In the genomic region with DNA sequence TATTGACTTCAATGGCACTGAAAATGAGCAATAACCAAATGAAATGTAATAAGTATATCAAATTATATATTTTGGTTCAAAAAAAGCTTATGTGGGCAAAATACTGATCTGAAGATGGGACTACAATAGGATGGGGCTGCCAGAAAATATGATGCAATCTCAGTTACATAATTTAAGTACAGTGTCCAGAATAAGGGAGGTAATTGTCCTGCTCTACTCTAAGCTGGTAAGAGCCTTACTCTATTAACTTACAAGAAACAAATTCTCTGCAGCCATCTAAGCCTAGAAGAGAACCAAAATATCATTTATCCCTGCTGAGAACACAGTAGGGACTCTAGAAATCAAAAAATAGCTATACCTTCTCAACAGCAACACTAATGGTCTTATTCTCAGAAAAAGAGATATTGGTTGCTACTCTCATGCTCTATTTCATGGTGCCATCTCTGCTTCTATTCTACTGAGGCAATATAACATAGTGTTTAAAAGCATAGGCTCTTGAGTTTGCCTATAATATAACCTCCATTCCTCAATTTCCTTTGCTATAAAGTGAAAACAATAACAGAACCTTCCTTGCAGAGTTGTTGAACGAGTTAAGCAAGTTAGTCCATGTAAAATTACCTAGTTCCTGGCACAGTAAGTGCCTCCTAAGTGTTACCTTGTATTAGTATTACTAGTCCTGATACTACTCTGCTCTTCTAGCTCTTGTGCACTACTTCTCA, we compare ENCODE assay signal across 16 cellular contexts. TPM values are rescaled to one million over a fixed set of nuclear protein-coding genes. Genes with fewer than 3 reads are reported as not detected.
DNase-seq lines count a peak whose midpoint lies in the region; ATAC-seq and TF ChIP-seq lines count a peak whose summit lies in the region.
"Had no signal": no experiment of that assay in that cellular context is flagged by ENCODE, and none has a peak within 500 bp of the region (broad histone marks: within the 10 kb centered on the region; RNA-seq: fewer than 3 reads in every experiment).

No MANE protein-coding gene starts in this region.

- H3K36me3 Mint-ChIP-seq in GM23338 (ENCODE audit: low read depth) (no peaks in the 10 kb centered on the region), activated B cell treated with CpG ODN at 0.5 μM for 24 hours (ENCODE audit: low read depth) (peaks cover 15% of the 10 kb centered on the region)
- peaks cover 3% of the 10 kb centered on the region for H3K36me3 Mint-ChIP-seq in activated CD4-positive, alpha-beta T cell treated with anti-CD3 and anti-CD28 coated beads, Interleukin-2, amount 10 ng/mL, durations not matched to agents 7 days and 5 days (ENCODE audit: low read depth)

- H3K9me3 ChIP-seq in left lung: no peaks in the 10 kb centered on the region
- no peaks in the 10 kb centered on the region for H3K9me3 ChIP-seq in vagina
- H3K9me3 ChIP-seq: SJSA1, thoracic aorta had no signal

- H3K4me3 Mint-ChIP-seq in GM23338: no peak overlapping the region
- H3K4me3 Mint-ChIP-seq in activated B cell treated with CpG ODN at 0.5 μM for 24 hours: no peak overlapping the region
- no peak overlapping the region for H3K4me3 Mint-ChIP-seq in activated CD4-positive, alpha-beta T cell treated with anti-CD3 and anti-CD28 coated beads, Interleukin-2, amount 10 ng/mL, durations not matched to agents 7 days and 5 days
- H3K4me3 Mint-ChIP-seq: activated naive CD8-positive, alpha-beta T cell treated with anti-CD3 and anti-CD28 coated beads, Interleukin-2, amount 10 ng/mL, durations not matched to agents 7 days and 5 days had no signal

- H3K9me3 Mint-ChIP-seq in GM23338 (no peaks in the 10 kb centered on the region), activated B cell treated with CpG ODN at 0.5 μM for 24 hours (no peaks in the 10 kb centered on the region)
- no peaks in the 10 kb centered on the region for H3K9me3 Mint-ChIP-seq in activated CD4-positive, alpha-beta T cell treated with anti-CD3 and anti-CD28 coated beads, Interleukin-2, amount 10 ng/mL, durations not matched to agents 7 days and 5 days
- H3K9me3 Mint-ChIP-seq: activated naive CD8-positive, alpha-beta T cell treated with anti-CD3 and anti-CD28 coated beads, Interleukin-2, amount 10 ng/mL, durations not matched to agents 7 days and 5 days; CD4-positive, CD25-positive, alpha-beta regulatory T cell had no signal

- no peaks in the 10 kb centered on the region for H3K27me3 ChIP-seq in ACC112 (ENCODE audit: insufficient read depth, low read length)
- H3K27me3 ChIP-seq in GM23338 (ENCODE audit: insufficient read depth): no peaks in the 10 kb centered on the region
- H3K27me3 ChIP-seq in left lung: no peaks in the 10 kb centered on the region
- no peaks in the 10 kb centered on the region for H3K27me3 ChIP-seq in vagina
- H3K27me3 ChIP-seq: SJSA1 had no signal

- H4K20me1 ChIP-seq in GM23338 (replicated peaks; ENCODE audit: insufficient read depth): no peaks in the 10 kb centered on the region

- POLR2A ChIA-PET in activated B cell treated with CpG ODN at 0.5 μM for 24 hours (lab: Charles Lee): interaction anchor here (1.7 kb wide), 1 partner anchor 48 kb away, joined by 3 read pairs; a partner anchor contains a TSS
- POLR2A ChIA-PET in activated CD4-positive, alpha-beta T cell treated with anti-CD3 and anti-CD28 coated beads, Interleukin-2, amount 10 ng/mL, durations not matched to agents 7 days and 5 days (lab: Charles Lee): no interaction called here

- H2AFZ ChIP-seq in ACC112 (ENCODE audit: low read length, unreplicated experiment) (no peak overlapping the region), GM23338 (no peak overlapping the region)

- CTCF ChIA-PET in activated B cell treated with CpG ODN at 0.5 μM for 24 hours (lab: Charles Lee): interaction anchor here (5.9 kb wide), 1 partner anchor 48 kb away, joined by 46 read pairs; a partner anchor contains a TSS
- CTCF ChIA-PET in activated CD4-positive, alpha-beta T cell treated with anti-CD3 and anti-CD28 coated beads, Interleukin-2, amount 10 ng/mL, durations not matched to agents 7 days and 5 days (lab: Charles Lee): interaction anchor here (0.6 to 3.2 kb wide), 3 partner anchors 10 to 847 kb away, joined by 3 to 9 read pairs (median 5); a partner anchor contains a TSS

- H3K79me2 ChIP-seq in ACC112 (ENCODE audit: control insufficient read depth, insufficient read depth, low read length, unreplicated experiment): no peaks in the 10 kb centered on the region
- no peaks in the 10 kb centered on the region for H3K79me2 ChIP-seq in GM23338 (replicated peaks; ENCODE audit: insufficient read depth)

- intact Hi-C loops in activated B cell treated with CpG ODN at 0.5 μM for 24 hours (cut with micrococcal nuclease): no loop called here
- intact Hi-C loops in left lung (cut with DNase I): loop anchor here in 1 of 2 donors (10.0 kb wide), 1 partner anchor 48 kb away; a partner anchor contains a TSS
- intact Hi-C loops in vagina (cut with DNase I): no loop called here

- H3K4me1 Mint-ChIP-seq in GM23338 (peaks cover 5% of the 10 kb centered on the region; the same call in 2 of the 3 replicates), activated B cell treated with CpG ODN at 0.5 μM for 24 hours (no peaks in the 10 kb centered on the region)
- H3K4me1 Mint-ChIP-seq in activated CD4-positive, alpha-beta T cell treated with anti-CD3 and anti-CD28 coated beads, Interleukin-2, amount 10 ng/mL, durations not matched to agents 7 days and 5 days: peaks cover 3% of the 10 kb centered on the region

- ATAC-seq in GM23338: no peak
- no peak for ATAC-seq in activated B cell treated with CpG ODN at 0.5 μM for 24 hours (ENCODE audit: low read depth)
- ATAC-seq in left lung: peak; percentile 26
- no peak for ATAC-seq in GM18505 (IDR thresholded peaks at IDR 0.05; ENCODE audit: unreplicated experiment)

- H3K27ac ChIP-seq in ACC112 (ENCODE audit: low read depth, low read length) (0 out of 2 replicates have a peak overlapping the region, but pooled peaks have one; percentile 6), GM23338 (ENCODE audit: low read depth) (peak overlapping the region; percentile 70), left lung (no peak overlapping the region), vagina (no peak overlapping the region)
- H3K27ac ChIP-seq: SJSA1, thoracic aorta had no signal

- H3K27me3 Mint-ChIP-seq in GM23338 (ENCODE audit: insufficient read depth, low read depth, poor library complexity) (peaks cover 2% of the 10 kb centered on the region), activated B cell treated with CpG ODN at 0.5 μM for 24 hours (no peaks in the 10 kb centered on the region)
- H3K27me3 Mint-ChIP-seq in activated CD4-positive, alpha-beta T cell treated with anti-CD3 and anti-CD28 coated beads, Interleukin-2, amount 10 ng/mL, durations not matched to agents 7 days and 5 days: no peaks in the 10 kb centered on the region
- H3K27me3 Mint-ChIP-seq: activated naive CD8-positive, alpha-beta T cell treated with anti-CD3 and anti-CD28 coated beads, Interleukin-2, amount 10 ng/mL, durations not matched to agents 7 days and 5 days; CD4-positive, CD25-positive, alpha-beta regulatory T cell had no signal

- H3K4me2 ChIP-seq in GM23338: no peak overlapping the region

- no peak overlapping the region for H3K4me3 ChIP-seq in ACC112 (ENCODE audit: low read depth, low read length)
- no peak overlapping the region for H3K4me3 ChIP-seq in GM23338
- no peak overlapping the region for H3K4me3 ChIP-seq in left lung
- H3K4me3 ChIP-seq in vagina: no peak overlapping the region
- H3K4me3 ChIP-seq: SJSA1, thoracic aorta had no signal

- no peak for DNase-seq in GM23338 (ENCODE audit: low spot score)
- DNase-seq in activated B cell treated with CpG ODN at 0.5 μM for 24 hours: no peak
- DNase-seq in left lung: no peak
- no peak for DNase-seq in NCI-H446 treated with DMSO at 0.1 percent for 48 hours (lab: John Stamatoyannopoulos, UW)
- DNase-seq in vagina (ENCODE audit: extremely low spot score in 2 of 2): no peak
- DNase-seq in activated CD4-positive, alpha-beta T cell treated with anti-CD3 and anti-CD28 coated beads, Interleukin-2, amount 10 ng/mL, durations not matched to agents 7 days and 5 days: no peak
- DNase-seq: activated CD4-positive, alpha-beta T cell treated with anti-CD3 and anti-CD28 coated beads, Interleukin-2, amount 50 U/mL, for 1 hour; activated naive CD8-positive, alpha-beta T cell treated with anti-CD3 and anti-CD28 coated beads, Interleukin-2, amount 10 ng/mL, durations not matched to agents 7 days and 5 days; CD4-positive, CD25-positive, alpha-beta regulatory T cell; effector CD8-positive, alpha-beta T cell; midbrain; NCI-H446 had no signal

- TF ChIP-seq POLR2A in GM18505 (IDR thresholded peaks at IDR 0.05; ENCODE audit: borderline replicate concordance, extremely low read depth, insufficient read depth, insufficient read length): no peak
- TF ChIP-seq POLR2A in vagina (IDR thresholded peaks at IDR 0.05): no peak

- H3K4me1 ChIP-seq in ACC112 (ENCODE audit: control insufficient read depth, insufficient read depth, low read length, unreplicated experiment) (peaks cover 22% of the 10 kb centered on the region), GM23338 (ENCODE audit: insufficient read depth) (peaks cover 8% of the 10 kb centered on the region; the same call in 1 of the 2 replicates), left lung (peaks cover 2 to 5% of the 10 kb centered on the region in 2 donors), vagina (peaks cover 19% of the 10 kb centered on the region)
- H3K4me1 ChIP-seq: SJSA1 had no signal

- peaks cover 13% of the 10 kb centered on the region for H3K36me3 ChIP-seq in ACC112 (ENCODE audit: insufficient read depth, low read length)
- peaks cover 4% of the 10 kb centered on the region; the same call in 1 of the 2 replicates for H3K36me3 ChIP-seq in GM23338 (ENCODE audit: insufficient read depth)
- peaks cover 0 to 27% of the 10 kb centered on the region in 2 donors for H3K36me3 ChIP-seq in left lung
- no peaks in the 10 kb centered on the region for H3K36me3 ChIP-seq in vagina

- H3K9me2 ChIP-seq in GM23338 (ENCODE audit: insufficient read depth): no peaks in the 10 kb centered on the region

- TF ChIP-seq CTCF in GM23338 (conservative IDR thresholded peaks at IDR 0.05; ENCODE audit: low read depth in 2 of 2) (no peak), activated B cell treated with CpG ODN at 0.5 μM for 24 hours (IDR thresholded peaks at IDR 0.05) (no peak), left lung (IDR thresholded peaks at IDR 0.05) (no peak), vagina (IDR thresholded peaks at IDR 0.05) (no peak)

- H3F3A ChIP-seq in GM23338 (replicated peaks; ENCODE audit: low read depth): no peaks in the 10 kb centered on the region

- H3K27ac Mint-ChIP-seq in GM23338 (peak overlapping the region; percentile 38), activated B cell treated with CpG ODN at 0.5 μM for 24 hours (peak overlapping the region; percentile 12)
- H3K27ac Mint-ChIP-seq in activated CD4-positive, alpha-beta T cell treated with anti-CD3 and anti-CD28 coated beads, Interleukin-2, amount 10 ng/mL, durations not matched to agents 7 days and 5 days: no peak overlapping the region
- H3K27ac Mint-ChIP-seq: activated naive CD8-positive, alpha-beta T cell treated with anti-CD3 and anti-CD28 coated beads, Interleukin-2, amount 10 ng/mL, durations not matched to agents 7 days and 5 days; CD4-positive, CD25-positive, alpha-beta regulatory T cell had no signal

RNA-seq across cellular contexts. Expression of a gene that starts 19.9 kb away (rescaled TPM):
- total RNA-seq in GM23338 (2014; rRNA removed; shearing (Covaris generic)): 75.9 and 80.9 TPM in 2 replicates
- 83.4 and 86.3 TPM in 2 replicates for polyA plus RNA-seq in GM23338 (2016; fragmentation: Nextera tagmentation; extraction: Ambion mirVana)
- 5.4 and 5.5 TPM in 2 replicates for total RNA-seq in activated B cell treated with CpG ODN at 0.5 μM for 24 hours
- 10 to 100 TPM; 50.5 to 78.4 TPM for total RNA-seq in left lung
- total RNA-seq in vagina: 84.5 TPM
- 10 to 100 TPM; 20.4 to 22.4 TPM for total RNA-seq in activated CD4-positive, alpha-beta T cell treated with anti-CD3 and anti-CD28 coated beads, Interleukin-2, amount 10 ng/mL, durations not matched to agents 7 days and 5 days

RNA-seq across cellular contexts. Expression of a gene that starts 48.3 kb away (rescaled TPM):
- 41.4 and 44.1 TPM in 2 replicates for total RNA-seq in GM23338 (2014; rRNA removed; shearing (Covaris generic))
- polyA plus RNA-seq in GM23338 (2016; fragmentation: Nextera tagmentation; extraction: Ambion mirVana): 54.1 and 56.6 TPM in 2 replicates
- 76.1 and 78.8 TPM in 2 replicates for total RNA-seq in activated B cell treated with CpG ODN at 0.5 μM for 24 hours
- 10 to 100 TPM; 29.9 to 42.2 TPM for total RNA-seq in left lung
- 67.0 TPM for total RNA-seq in vagina
- total RNA-seq in activated CD4-positive, alpha-beta T cell treated with anti-CD3 and anti-CD28 coated beads, Interleukin-2, amount 10 ng/mL, durations not matched to agents 7 days and 5 days: 10 to 100 TPM; 60.5 to 62.5 TPM

RNA-seq across cellular contexts. Expression of a gene that starts 55.7 kb away (rescaled TPM):
- 29.2 and 35.5 TPM in 2 replicates for total RNA-seq in GM23338 (2014; rRNA removed; shearing (Covaris generic))
- polyA plus RNA-seq in GM23338 (2016; fragmentation: Nextera tagmentation; extraction: Ambion mirVana): 11.6 and 12.3 TPM in 2 replicates
- 69.4 and 80.8 TPM in 2 replicates for total RNA-seq in activated B cell treated with CpG ODN at 0.5 μM for 24 hours
- total RNA-seq in left lung: 10 to 100 TPM; 67.9 to 73.0 TPM
- 26.0 TPM for total RNA-seq in vagina
- 10 to 100 TPM; 68.8 to 76.3 TPM for total RNA-seq in activated CD4-positive, alpha-beta T cell treated with anti-CD3 and anti-CD28 coated beads, Interleukin-2, amount 10 ng/mL, durations not matched to agents 7 days and 5 days

Comparison
In these comparisons a context has a peak if more than half of its experiments do, and no peak if none do; other contexts are left out.
1. H3K27ac ChIP-seq: peak in ACC112 (single experiment) and GM23338 (single experiment); none in left lung (0 of 2) and vagina (single experiment).